ENCODE assay signal across 1 cellular context in genomic region chr10:49162761-49163160, GRCh38.
TF ChIP-seq lines count a peak whose summit lies in the region.

No MANE protein-coding gene starts in this region.

TF ChIP-seq in K562, 482 proteins besides CTCF, POLR2A, EP300 and RAD21:
- no peak for TF ChIP-seq CBX3 (IDR thresholded peaks at IDR 0.05; ENCODE audit: borderline replicate concordance in 1 of 2, low read length in 2 of 2)
- peak; percentile 79 for TF ChIP-seq MAFF (IDR thresholded peaks at IDR 0.05; ENCODE audit: low read length)
- no peak for TF ChIP-seq NR0B1 (IDR thresholded peaks at IDR 0.05; ENCODE audit: partially characterized antibody)
- TF ChIP-seq ZBTB26 (CRISPR knock-in tag; IDR thresholded peaks at IDR 0.05): no peak
- TF ChIP-seq ZNF444 (CRISPR knock-in tag; IDR thresholded peaks at IDR 0.05): no peak
- TF ChIP-seq SFPQ (IDR thresholded peaks at IDR 0.05; ENCODE audit: low read depth, low read length): no peak
- no peak for TF ChIP-seq ATF7 (IDR thresholded peaks at IDR 0.05)
- peak; percentile 94 for TF ChIP-seq C11orf30 (IDR thresholded peaks at IDR 0.05; ENCODE audit: low read depth)
- no peak for TF ChIP-seq MYNN (IDR thresholded peaks at IDR 0.05)
- TF ChIP-seq MYNN (CRISPR knock-in tag; IDR thresholded peaks at IDR 0.05): no peak
- peak; percentile 92 for TF ChIP-seq MAFK (IDR thresholded peaks at IDR 0.05; ENCODE audit: low read length)
- no peak for TF ChIP-seq SAFB (IDR thresholded peaks at IDR 0.05; ENCODE audit: borderline replicate concordance, low read depth, low read length)
- TF ChIP-seq ZNF316 (IDR thresholded peaks at IDR 0.05): peak; percentile 95
- no peak for TF ChIP-seq MBD1 (CRISPR knock-in tag; IDR thresholded peaks at IDR 0.05)
- no peak for TF ChIP-seq TEAD2 (tag; IDR thresholded peaks at IDR 0.05)
- peak; percentile 85 for TF ChIP-seq MAFG (tag; conservative IDR thresholded peaks at IDR 0.05)
- no peak for TF ChIP-seq PHF21A (IDR thresholded peaks at IDR 0.05; ENCODE audit: borderline replicate concordance, low read depth)
- TF ChIP-seq ARID1B (IDR thresholded peaks at IDR 0.05): no peak
- TF ChIP-seq WHSC1 (IDR thresholded peaks at IDR 0.05; ENCODE audit: low read length): no peak
- no peak for TF ChIP-seq PCBP2 (IDR thresholded peaks at IDR 0.05; ENCODE audit: low read depth, low read length, poor library complexity, severe bottlenecking)
TF ChIP-seq in K562: peak in this region for 5.
